2 cellular contexts compared by ENCODE assay signal in the genomic region with DNA sequence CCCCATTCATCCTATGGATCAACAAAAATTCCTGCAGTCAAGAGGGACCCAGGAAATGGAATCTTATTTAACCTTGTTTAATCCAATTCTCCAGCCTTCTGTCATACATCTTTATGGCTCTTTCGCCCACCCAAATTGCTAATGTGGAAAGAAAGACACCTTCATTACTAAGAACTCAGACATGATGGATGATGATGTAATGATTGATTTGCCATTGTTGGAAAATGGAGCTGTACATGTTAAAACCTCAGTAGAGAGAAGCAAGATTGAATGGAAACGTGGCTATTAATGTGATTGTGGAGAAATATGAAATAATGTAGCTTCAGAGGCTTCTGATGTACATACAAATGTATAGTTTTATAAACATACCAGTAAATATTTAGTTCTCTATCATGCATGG.
TF ChIP-seq lines count a peak whose summit lies in the region.

No MANE protein-coding gene starts in this region.

TF ChIP-seq in HEK293T, 16 proteins besides CTCF, POLR2A, EP300 and RAD21 (continued from another document):
- no peak for TF ChIP-seq BHLHE40 (IDR thresholded peaks at IDR 0.05; ENCODE audit: borderline replicate concordance)
- TF ChIP-seq SUZ12 (IDR thresholded peaks at IDR 0.05): no peak
- no peak for TF ChIP-seq ARNT (IDR thresholded peaks at IDR 0.05)
- TF ChIP-seq, protein P1, sequence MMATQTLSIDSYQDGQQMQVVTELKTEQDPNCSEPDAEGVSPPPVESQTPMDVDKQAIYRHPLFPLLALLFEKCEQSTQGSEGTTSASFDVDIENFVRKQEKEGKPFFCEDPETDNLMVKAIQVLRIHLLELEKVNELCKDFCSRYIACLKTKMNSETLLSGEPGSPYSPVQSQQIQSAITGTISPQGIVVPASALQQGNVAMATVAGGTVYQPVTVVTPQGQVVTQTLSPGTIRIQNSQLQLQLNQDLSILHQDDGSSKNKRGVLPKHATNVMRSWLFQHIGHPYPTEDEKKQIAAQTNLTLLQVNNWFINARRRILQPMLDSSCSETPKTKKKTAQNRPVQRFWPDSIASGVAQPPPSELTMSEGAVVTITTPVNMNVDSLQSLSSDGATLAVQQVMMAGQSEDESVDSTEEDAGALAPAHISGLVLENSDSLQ (IDR thresholded peaks at IDR 0.05): peak; percentile 49
- no peak for TF ChIP-seq LEF1 (IDR thresholded peaks at IDR 0.05; ENCODE audit: borderline replicate concordance)
- TF ChIP-seq L3MBTL2 (conservative IDR thresholded peaks at IDR 0.05): no peak
- no peak for TF ChIP-seq ELF4 (IDR thresholded peaks at IDR 0.05)

TF ChIP-seq in GM12878, 131 proteins besides CTCF, POLR2A, EP300 and RAD21 (continued from another document):
- TF ChIP-seq FOXM1 (IDR thresholded peaks at IDR 0.05; ENCODE audit: low read depth, low read length): no peak
- TF ChIP-seq SPI1 (IDR thresholded peaks at IDR 0.05; ENCODE audit: borderline replicate concordance, insufficient read depth, low read depth, low read length): no peak
- no peak for TF ChIP-seq POU2F2 (IDR thresholded peaks at IDR 0.05; ENCODE audit: borderline replicate concordance, low read depth, low read length)
- TF ChIP-seq ZNF622 (IDR thresholded peaks at IDR 0.05): no peak
